12 cellular contexts compared by ENCODE assay signal in the genomic region with DNA sequence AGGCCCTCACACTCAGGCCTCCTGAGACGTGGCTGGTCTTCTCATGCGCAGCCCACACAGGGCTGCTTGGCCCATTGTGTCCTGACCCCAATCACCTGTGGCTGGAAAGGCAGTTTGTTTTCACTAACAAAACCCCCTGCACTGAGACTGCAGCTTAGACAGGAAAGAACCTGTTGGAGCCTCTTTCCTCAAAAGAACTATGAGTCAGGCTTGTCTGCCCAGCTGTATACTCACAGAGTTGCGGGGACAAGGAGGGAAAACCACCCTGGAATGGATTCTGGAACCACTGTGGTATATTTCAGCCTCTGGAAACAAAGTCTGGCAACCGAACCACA. TPM values are rescaled to one million over a fixed set of nuclear protein-coding genes. Genes with fewer than 3 reads are reported as not detected.
DNase-seq lines count a peak whose midpoint lies in the region; ATAC-seq and TF ChIP-seq lines count a peak whose summit lies in the region.
"Had no signal": no experiment of that assay in that cellular context is flagged by ENCODE, and none has a peak within 500 bp of the region (broad histone marks: within the 10 kb centered on the region; RNA-seq: fewer than 3 reads in every experiment).

No MANE protein-coding gene starts in this region.

- DNase-seq in DMS53 treated with DMSO at 0.1 percent for 48 hours (lab: John Stamatoyannopoulos, UW; ENCODE audit: unreplicated experiment): peak; percentile 62
- DNase-seq in OCI-LY7 (ENCODE audit: low spot score): peak; percentile 23
- DNase-seq in neural progenitor cell (ENCODE audit: low spot score): peak; percentile 50
- DNase-seq in NCI-H345 treated with DMSO at 0.1 percent for 48 hours (lab: John Stamatoyannopoulos, UW; ENCODE audit: unreplicated experiment): no peak
- DNase-seq in gastrocnemius medialis: no peak
- DNase-seq in natural killer cell: no peak
- DNase-seq: activated naive CD4-positive, alpha-beta T cell treated with anti-CD3 and anti-CD28 coated beads for 36 hours; mucosa of descending colon; NCI-H526 treated with DMSO at 0.1 percent for 48 hours had no signal

- no peaks in the 10 kb centered on the region for H3K9me3 Mint-ChIP-seq in neural progenitor cell
- H3K9me3 Mint-ChIP-seq in natural killer cell: no peaks in the 10 kb centered on the region
- H3K9me3 Mint-ChIP-seq: activated naive CD4-positive, alpha-beta T cell treated with anti-CD3 and anti-CD28 coated beads for 36 hours had no signal

- H3K4me3 Mint-ChIP-seq in neural progenitor cell (no peak overlapping the region), natural killer cell (no peak overlapping the region)
- H3K4me3 Mint-ChIP-seq: activated naive CD4-positive, alpha-beta T cell treated with anti-CD3 and anti-CD28 coated beads for 36 hours had no signal

- H3K79me2 ChIP-seq in OCI-LY7 (ENCODE audit: insufficient read depth, low read depth, low read length) (no peaks in the 10 kb centered on the region; the same call in 1 of the 2 replicates), neural progenitor cell (ENCODE audit: low read depth) (no peaks in the 10 kb centered on the region)

- H3K36me3 ChIP-seq in OCI-LY7 (ENCODE audit: insufficient read depth, low read length) (no peaks in the 10 kb centered on the region), neural progenitor cell (no peaks in the 10 kb centered on the region), gastrocnemius medialis (no peaks in the 10 kb centered on the region)
- H3K36me3 ChIP-seq: thoracic aorta had no signal

- H3F3A ChIP-seq in neural progenitor cell (ENCODE audit: low read depth): peaks cover 5% of the 10 kb centered on the region

- H3K9ac ChIP-seq in neural progenitor cell: no peak overlapping the region

- H3K27ac ChIP-seq in OCI-LY7 (ENCODE audit: low read depth, low read length, poor library complexity, severe bottlenecking) (no peak overlapping the region), cingulate gyrus (ENCODE audit: low read depth, low read length) (peak overlapping the region; percentile 25), neural progenitor cell (peak overlapping the region; percentile 8), gastrocnemius medialis (no peak overlapping the region)
- H3K27ac ChIP-seq: thoracic aorta had no signal

- H3K4me2 ChIP-seq in OCI-LY7 (ENCODE audit: low read length): peak overlapping the region; percentile 50
- peak overlapping the region; percentile 21 for H3K4me2 ChIP-seq in neural progenitor cell

- TF ChIP-seq CTCF in OCI-LY7 (conservative IDR thresholded peaks at IDR 0.05; ENCODE audit: low read length): no peak
- no peak for TF ChIP-seq CTCF in neural progenitor cell (IDR thresholded peaks at IDR 0.05)
- no peak for TF ChIP-seq CTCF in gastrocnemius medialis (IDR thresholded peaks at IDR 0.05 in 4 of 5, conservative IDR thresholded peaks at IDR 0.05 in 1 of 5)
- no peak for TF ChIP-seq CTCF in natural killer cell (IDR thresholded peaks at IDR 0.05)

- peak overlapping the region; percentile 26; the same call in 1 of the 2 replicates for H2AFZ ChIP-seq in OCI-LY7 (ENCODE audit: low read length)
- H2AFZ ChIP-seq in neural progenitor cell (replicated peaks): peak overlapping the region; percentile 23

- H3K36me3 Mint-ChIP-seq in neural progenitor cell: no peaks in the 10 kb centered on the region
- no peaks in the 10 kb centered on the region for H3K36me3 Mint-ChIP-seq in natural killer cell

- CTCF ChIA-PET in OCI-LY7 (lab: Charles Lee; ENCODE audit: unreplicated experiment): no interaction called here

- H3K27me3 Mint-ChIP-seq in neural progenitor cell (ENCODE audit: insufficient read depth, low read depth) (peaks cover 6% of the 10 kb centered on the region), natural killer cell (ENCODE audit: low read depth in 2 of 2) (no peaks in the 10 kb centered on the region)

- H3K4me3 ChIP-seq in OCI-LY7 (ENCODE audit: low read depth, low read length, poor library complexity, severe bottlenecking) (no peak overlapping the region), neural progenitor cell (no peak overlapping the region), gastrocnemius medialis (no peak overlapping the region)
- H3K4me3 ChIP-seq: mucosa of descending colon, thoracic aorta had no signal

- H3K27ac Mint-ChIP-seq in neural progenitor cell (no peak overlapping the region), natural killer cell (no peak overlapping the region)
- H3K27ac Mint-ChIP-seq: activated naive CD4-positive, alpha-beta T cell treated with anti-CD3 and anti-CD28 coated beads for 36 hours had no signal

- in situ Hi-C loops in gastrocnemius medialis (cut with MboI; ENCODE audit: low sequenced_read_pairs in 4 of 4): no loop called here

- POLR2A ChIA-PET in OCI-LY7 (lab: Charles Lee): no interaction called here

- H4K20me1 ChIP-seq in OCI-LY7 (ENCODE audit: insufficient read depth, low read length): no peaks in the 10 kb centered on the region
- H4K20me1 ChIP-seq in neural progenitor cell (ENCODE audit: low read depth): no peaks in the 10 kb centered on the region

- intact Hi-C loops in OCI-LY7 (cut with micrococcal nuclease; ENCODE audit: unreplicated experiment): no loop called here
- intact Hi-C loops in gastrocnemius medialis (cut with DNase I; ENCODE audit: low total_unique reads): no loop called here
- intact Hi-C loops in natural killer cell (cut with micrococcal nuclease): no loop called here

- TF ChIP-seq POLR2A in gastrocnemius medialis (IDR thresholded peaks at IDR 0.05): no peak

- H3K4me1 Mint-ChIP-seq in neural progenitor cell (peaks cover 14% of the 10 kb centered on the region), natural killer cell (peaks cover 1 to 7% of the 10 kb centered on the region in 2 donors)

- H3K9me2 ChIP-seq in OCI-LY7 (ENCODE audit: insufficient read depth, low read length): no peaks in the 10 kb centered on the region

- no TSS peak for BruUV-seq in OCI-LY7 (replicated peaks; lab: Mats Ljungman, UMichigan)

- H3K27me3 ChIP-seq in neural progenitor cell: no peaks in the 10 kb centered on the region
- no peaks in the 10 kb centered on the region for H3K27me3 ChIP-seq in gastrocnemius medialis

- ATAC-seq in GM21515 (IDR thresholded peaks at IDR 0.05; ENCODE audit: unreplicated experiment) (no peak), gastrocnemius medialis (no peak), natural killer cell (no peak)

- H3K9me3 ChIP-seq in OCI-LY7 (ENCODE audit: low read length) (no peaks in the 10 kb centered on the region), neural progenitor cell (ENCODE audit: low read depth) (no peaks in the 10 kb centered on the region), gastrocnemius medialis (no peaks in the 10 kb centered on the region)
- H3K9me3 ChIP-seq: mucosa of descending colon, thoracic aorta had no signal

- H3K4me1 ChIP-seq in OCI-LY7 (ENCODE audit: insufficient read depth, low read length, poor library complexity, severe bottlenecking): peaks cover 77% of the 10 kb centered on the region
- peaks cover 8% of the 10 kb centered on the region for H3K4me1 ChIP-seq in neural progenitor cell
- no peaks in the 10 kb centered on the region for H3K4me1 ChIP-seq in gastrocnemius medialis

RNA-seq across cellular contexts. Expression of a gene that starts 5.2 kb away (rescaled TPM):
- 25.0 and 29.0 TPM in 2 replicates for total RNA-seq in OCI-LY7 (2014; rRNA removed; shearing (Covaris generic))
- total RNA-seq in OCI-LY7 (2022) (29.4 and 35.7 TPM in 2 replicates), neural progenitor cell (ENCODE audit: low replicate concordance) (not detected in 2 replicates), gastrocnemius medialis (not detected), natural killer cell (10 to 100 TPM; 13.8 to 22.3 (median 16.8) TPM)
- total RNA-seq: thoracic aorta had no signal

RNA-seq across cellular contexts. Expression of a gene that starts 24.6 kb away (rescaled TPM):
- 34.4 and 47.5 TPM in 2 replicates for total RNA-seq in OCI-LY7 (2014; rRNA removed; shearing (Covaris generic))
- total RNA-seq in OCI-LY7 (2022) (59.8 and 69.8 TPM in 2 replicates), neural progenitor cell (ENCODE audit: low replicate concordance) (45.5 and 65.9 TPM in 2 replicates), gastrocnemius medialis (10 to 100 TPM; 10.9 to 14.0 (median 11.8) TPM), natural killer cell (10 to 100 TPM; 12.6 to 14.2 (median 13.7) TPM)

Comparison
In these comparisons a context has a peak if more than half of its experiments do, and no peak if none do; other contexts are left out.
1. DNase-seq: peak in DMS53 treated with DMSO at 0.1 percent for 48 hours (single experiment), OCI-LY7 (single experiment) and neural progenitor cell (single experiment); none in NCI-H345 treated with DMSO at 0.1 percent for 48 hours (single experiment), gastrocnemius medialis (0 of 2) and natural killer cell (single experiment).
2. H3K27ac ChIP-seq: peak in cingulate gyrus (single experiment) and neural progenitor cell (single experiment); none in OCI-LY7 (single experiment) and gastrocnemius medialis (0 of 4).
3. RNA of a gene that starts 5.2 kb away (total RNA-seq): 25.0 to 35.7 TPM in OCI-LY7 and 13.8 to 22.3 TPM in natural killer cell; not detected in neural progenitor cell and not detected in gastrocnemius medialis; every median in the first group is over 10 times any median in the second.